28 cellular contexts compared by ENCODE assay signal in the genomic region with DNA sequence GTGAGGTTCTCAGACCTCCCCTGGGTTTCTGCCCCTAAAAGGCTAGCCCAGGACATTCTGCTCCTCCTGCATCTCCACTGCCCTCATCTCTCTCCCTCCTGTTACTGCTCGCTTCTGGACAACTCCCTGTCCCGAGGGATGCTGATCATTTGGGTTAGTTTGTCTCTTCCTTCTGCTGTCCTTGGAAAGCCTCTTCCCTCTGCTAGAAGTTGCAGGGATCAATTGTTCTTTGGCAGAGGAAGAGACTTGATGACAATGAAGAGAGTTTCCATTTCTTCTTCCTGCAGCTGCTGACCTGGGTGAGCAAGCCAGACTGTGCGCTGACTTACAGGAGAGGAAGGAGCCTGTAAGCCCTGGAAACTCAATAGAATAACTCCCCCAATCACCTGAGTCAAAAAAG.
"Had no signal": no experiment of that assay in that cellular context is flagged by ENCODE, and none has a peak within 500 bp of the region (broad histone marks: within the 10 kb centered on the region; RNA-seq: fewer than 3 reads in every experiment).

No MANE protein-coding gene starts in this region.

- H3K9me3 Mint-ChIP-seq: natural killer cell; nephron; neural progenitor cell; stimulated activated effector memory CD8-positive, alpha-beta T cell treated with anti-CD3 and anti-CD28 coated beads, Interleukin-12 subunit alpha, Interleukin-12 subunit beta, amount 100 ng/mL, for 72 hours; stimulated activated naive B cell treated with anti-CD40 and anti-IgM and Interleukin-4, amounts not matched to agents 10 μg/mL and 1 μg/mL and 100 μg/mL, for 72 hours; stimulated activated naive CD8-positive, alpha-beta T cell treated with anti-CD3 and anti-CD28 coated beads, Interleukin-15, Interleukin-2, amounts not matched to agents 100 ng/mL and 50 ng/mL, for 24 hours had no signal

- FAIRE-seq: small intestine had no signal

- H3K4me1 ChIP-seq: neural progenitor cell, parathyroid adenoma, psoas muscle, stomach, testis, tibial artery, transverse colon, upper lobe of right lung, uterus had no signal

- H3K27ac Mint-ChIP-seq: naive thymus-derived CD4-positive, alpha-beta T cell; natural killer cell; nephron; neural progenitor cell; progenitor cell of endocrine pancreas; stimulated activated effector memory CD8-positive, alpha-beta T cell treated with anti-CD3 and anti-CD28 coated beads, Interleukin-12 subunit alpha, Interleukin-12 subunit beta, amount 100 ng/mL, for 72 hours; stimulated activated naive B cell treated with anti-CD40 and anti-IgM and Interleukin-4, amounts not matched to agents 10 μg/mL and 1 μg/mL and 100 μg/mL, for 72 hours; stimulated activated naive CD8-positive, alpha-beta T cell treated with anti-CD3 and anti-CD28 coated beads, Interleukin-15, Interleukin-2, amounts not matched to agents 100 ng/mL and 50 ng/mL, for 24 hours; type B pancreatic cell had no signal

- H3K27ac ChIP-seq: neural progenitor cell, ovary, parathyroid adenoma, psoas muscle, sigmoid colon, stomach, testis, tibial artery, transverse colon, upper lobe of right lung, uterus had no signal

- DNase-seq: naive thymus-derived CD4-positive, alpha-beta T cell; natural killer cell; occipital lobe; ovary; posterior cingulate gyrus; right cardiac atrium; sigmoid colon; small intestine; stimulated activated CD4-positive, alpha-beta T cell treated with anti-CD3 and anti-CD28 coated beads, Interleukin-15, amount 100 ng/mL, for 24 hours; stimulated activated CD4-positive, alpha-beta T cell treated with anti-CD3 and anti-CD28 coated beads, Interleukin-2, amount 100 ng/mL, for 24 hours; stimulated activated CD4-positive, alpha-beta T cell treated with anti-CD3 and anti-CD28 coated beads, Interleukin-2, amount 100 ng/mL, for 48 hours; stimulated activated CD4-positive, alpha-beta T cell treated with anti-CD3 and anti-CD28 coated beads, Interleukin-4, amount 100 ng/mL, for 24 hours; stimulated activated naive B cell treated with anti-CD40 and anti-IgM and Interleukin-4, amounts not matched to agents 10 μg/mL and 1 μg/mL and 100 μg/mL, for 72 hours; stimulated activated naive CD4-positive, alpha-beta T cell treated with Interleukin-2 at 50 U/mL for 16 hours; stomach; testis; tibial artery; transverse colon; upper lobe of right lung; uterus had no signal

- ATAC-seq: naive thymus-derived CD4-positive, alpha-beta T cell; natural killer cell; right cardiac atrium; stimulated activated effector memory CD8-positive, alpha-beta T cell treated with anti-CD3 and anti-CD28 coated beads, Interleukin-12 subunit alpha, Interleukin-12 subunit beta, amount 100 ng/mL, for 72 hours; stimulated activated naive B cell treated with anti-CD40 and anti-IgM and Interleukin-4, amounts not matched to agents 10 μg/mL and 1 μg/mL and 100 μg/mL, for 72 hours; upper lobe of right lung had no signal

- H3K9me3 ChIP-seq: ovary, psoas muscle, sigmoid colon, stomach, testis, tibial artery, transverse colon, upper lobe of right lung, uterus had no signal

- H3K36me3 ChIP-seq: neural progenitor cell, ovary, sigmoid colon, stomach, tibial artery, transverse colon, upper lobe of right lung, uterus had no signal

- H3K4me1 Mint-ChIP-seq: naive thymus-derived CD4-positive, alpha-beta T cell; natural killer cell; neural progenitor cell; stimulated activated effector memory CD8-positive, alpha-beta T cell treated with anti-CD3 and anti-CD28 coated beads, Interleukin-12 subunit alpha, Interleukin-12 subunit beta, amount 100 ng/mL, for 72 hours; stimulated activated naive B cell treated with anti-CD40 and anti-IgM and Interleukin-4, amounts not matched to agents 10 μg/mL and 1 μg/mL and 100 μg/mL, for 72 hours had no signal

- H3K36me3 Mint-ChIP-seq: naive thymus-derived CD4-positive, alpha-beta T cell; natural killer cell; neural progenitor cell; stimulated activated effector memory CD8-positive, alpha-beta T cell treated with anti-CD3 and anti-CD28 coated beads, Interleukin-12 subunit alpha, Interleukin-12 subunit beta, amount 100 ng/mL, for 72 hours; stimulated activated naive B cell treated with anti-CD40 and anti-IgM and Interleukin-4, amounts not matched to agents 10 μg/mL and 1 μg/mL and 100 μg/mL, for 72 hours; type B pancreatic cell had no signal

- H3K4me3 ChIP-seq: neural progenitor cell, ovary, psoas muscle, sigmoid colon, stomach, testis, tibial artery, transverse colon, upper lobe of right lung, uterus had no signal

- H3K27me3 ChIP-seq: neural progenitor cell, ovary, sigmoid colon, stomach, testis, tibial artery, transverse colon, upper lobe of right lung, uterus had no signal

- H3K4me3 Mint-ChIP-seq: naive thymus-derived CD4-positive, alpha-beta T cell; natural killer cell; nephron; neural progenitor cell; stimulated activated effector memory CD8-positive, alpha-beta T cell treated with anti-CD3 and anti-CD28 coated beads, Interleukin-12 subunit alpha, Interleukin-12 subunit beta, amount 100 ng/mL, for 72 hours; stimulated activated naive B cell treated with anti-CD40 and anti-IgM and Interleukin-4, amounts not matched to agents 10 μg/mL and 1 μg/mL and 100 μg/mL, for 72 hours; stimulated activated naive CD8-positive, alpha-beta T cell treated with anti-CD3 and anti-CD28 coated beads, Interleukin-15, Interleukin-2, amounts not matched to agents 100 ng/mL and 50 ng/mL, for 24 hours; type B pancreatic cell had no signal
